Comparison of ENCODE assay signal across 21 cellular contexts in the genomic region with DNA sequence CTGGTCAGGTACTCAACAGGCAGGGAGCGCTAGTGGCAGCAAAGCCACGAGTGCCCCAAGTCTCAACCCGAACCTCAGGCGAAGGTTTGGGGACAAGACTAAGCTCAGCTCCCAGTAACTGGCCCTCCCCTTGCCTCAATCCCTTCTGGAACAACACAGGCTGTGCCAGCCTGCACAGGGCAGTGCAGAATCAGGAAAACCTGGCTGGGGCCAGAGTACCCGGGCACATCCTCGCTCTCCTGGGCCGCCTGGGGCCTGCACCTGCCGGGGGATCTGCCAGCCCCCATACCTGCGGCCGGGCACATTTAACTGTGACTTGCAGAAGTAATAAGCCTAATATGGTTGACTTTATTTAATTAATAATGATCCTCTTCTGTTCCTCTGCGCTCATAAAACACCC.
DNase-seq lines count a peak whose midpoint lies in the region; ATAC-seq and TF ChIP-seq lines count a peak whose summit lies in the region.
"Had no signal": no experiment of that assay in that cellular context is flagged by ENCODE, and none has a peak within 500 bp of the region (broad histone marks: within the 10 kb centered on the region; RNA-seq: fewer than 3 reads in every experiment).

No MANE protein-coding gene starts in this region.

- H3K18ac ChIP-seq in H9 (ENCODE audit: insufficient read length, low read depth, low read length): no peak overlapping the region

- H3K9me3 ChIP-seq in H9 (ENCODE audit: control insufficient read depth, low read depth, low read length): no peaks in the 10 kb centered on the region
- H3K9me3 ChIP-seq in aorta (ENCODE audit: control insufficient read depth, low read length): no peaks in the 10 kb centered on the region
- H3K9me3 ChIP-seq: BE2C had no signal

- H4K5ac ChIP-seq in H9 (ENCODE audit: insufficient read length, low read depth, low read length): no peak overlapping the region

- H2BK15ac ChIP-seq in H9 (ENCODE audit: low read depth, low read length): no peak overlapping the region

- H2BK12ac ChIP-seq in H9 (ENCODE audit: insufficient read length, low read depth, low read length): no peak overlapping the region

- H3K36me3 Mint-ChIP-seq in H9 (ENCODE audit: insufficient read depth in 1 of 3, low read depth in 3 of 3) (peaks cover 0 to 3% (median 0%) of the 10 kb centered on the region in 3 experiments; a peak in 4 of 7 replicates), endothelial cell (ENCODE audit: low read depth, unreplicated experiment) (peaks cover 6% of the 10 kb centered on the region), neural crest cell (ENCODE audit: low read depth) (peaks cover 3% of the 10 kb centered on the region)
- H3K36me3 Mint-ChIP-seq: CD4-positive, CD25-positive, alpha-beta regulatory T cell had no signal

- H2AFZ ChIP-seq in H9 (ENCODE audit: low read length): no peak overlapping the region

- peaks cover 19 to 25% of the 10 kb centered on the region in 2 experiments for H3K4me1 Mint-ChIP-seq in H9
- H3K4me1 Mint-ChIP-seq in endothelial cell (ENCODE audit: unreplicated experiment): peaks cover 54% of the 10 kb centered on the region
- H3K4me1 Mint-ChIP-seq in neural crest cell: peaks cover 47% of the 10 kb centered on the region

- peaks cover 6% of the 10 kb centered on the region; the same call in 1 of the 2 replicates for H3K4me1 ChIP-seq in H9 (ENCODE audit: insufficient read depth, low read length)
- H3K4me1 ChIP-seq in aorta (ENCODE audit: control insufficient read depth in 1 of 2, insufficient read depth in 2 of 2, low read length in 2 of 2): no peaks in the 10 kb centered on the region
- H3K4me1 ChIP-seq: BE2C had no signal

- H3K4me3 ChIP-seq in aorta (ENCODE audit: low read length in 2 of 2): no peak overlapping the region

- no peak overlapping the region for H3K9ac ChIP-seq in H9 (ENCODE audit: extremely low read depth, insufficient read length, low read length)

- H3K36me3 ChIP-seq in aorta (ENCODE audit: control insufficient read depth in 1 of 2, insufficient read depth in 2 of 2, low read length in 1 of 2): no peaks in the 10 kb centered on the region
- H3K36me3 ChIP-seq: BE2C had no signal

- H3K4me3 Mint-ChIP-seq in H9 (no peak overlapping the region), endothelial cell (ENCODE audit: unreplicated experiment) (no peak overlapping the region), neural crest cell (peak overlapping the region; percentile 73)
- H3K4me3 Mint-ChIP-seq: CD4-positive, CD25-positive, alpha-beta regulatory T cell had no signal

- no peak overlapping the region for H2AK5ac ChIP-seq in H9 (ENCODE audit: insufficient read length, low read length)

- intact Hi-C loops in aorta (cut with DNase I): no loop called here

- H3K79me2 ChIP-seq in H9 (ENCODE audit: insufficient read depth, low read length): no peaks in the 10 kb centered on the region

- no peak overlapping the region for H2BK120ac ChIP-seq in H9 (ENCODE audit: low read depth, low read length, poor library complexity, severe bottlenecking)

- no peaks in the 10 kb centered on the region for H3K23me2 ChIP-seq in H9 (ENCODE audit: insufficient read length, low read depth, low read length, poor library complexity, severe bottlenecking)

- H3K27me3 Mint-ChIP-seq in H9 (ENCODE audit: low read depth) (peaks cover 6% of the 10 kb centered on the region), endothelial cell (ENCODE audit: unreplicated experiment) (peaks cover 9% of the 10 kb centered on the region), neural crest cell (ENCODE audit: low read depth) (no peaks in the 10 kb centered on the region)

- TF ChIP-seq CTCF in H9 (conservative IDR thresholded peaks at IDR 0.05) (no peak), endothelial cell (IDR thresholded peaks at IDR 0.05; ENCODE audit: unreplicated experiment) (no peak), neural crest cell (conservative IDR thresholded peaks at IDR 0.05) (no peak)

- H2BK20ac ChIP-seq in H9 (ENCODE audit: low read depth, low read length, poor library complexity, severe bottlenecking): no peak overlapping the region

- H4K91ac ChIP-seq in H9 (ENCODE audit: insufficient read length, low read depth, low read length): no peak overlapping the region

- H3K27ac Mint-ChIP-seq in H9 (peak overlapping the region in 1 of 3 experiments; percentile 53; a peak in 1 of 7 replicates), endothelial cell (ENCODE audit: unreplicated experiment) (peak overlapping the region; percentile 96), neural crest cell (ENCODE audit: unreplicated experiment) (peak overlapping the region; percentile 72)
- H3K27ac Mint-ChIP-seq: CD4-positive, CD25-positive, alpha-beta regulatory T cell had no signal

- H4K20me1 ChIP-seq in H9 (ENCODE audit: control insufficient read depth, insufficient read depth, insufficient read length): no peaks in the 10 kb centered on the region

- H3K27me3 ChIP-seq in H9 (ENCODE audit: insufficient read depth, low read length) (no peaks in the 10 kb centered on the region), aorta (ENCODE audit: control insufficient read depth in 1 of 2, insufficient read depth in 2 of 2, low read length in 1 of 2) (no peaks in the 10 kb centered on the region)
- H3K27me3 ChIP-seq: BE2C had no signal

- H3K9me3 Mint-ChIP-seq in H9 (no peaks in the 10 kb centered on the region), endothelial cell (ENCODE audit: unreplicated experiment) (no peaks in the 10 kb centered on the region), neural crest cell (no peaks in the 10 kb centered on the region)

- no peak overlapping the region for H3K23ac ChIP-seq in H9 (ENCODE audit: insufficient read length, low read depth, low read length)

- DNase-seq in H9 (peak; percentile 27), endothelial cell (ENCODE audit: low spot score) (no peak), neural crest cell (ENCODE audit: low read depth, low spot score) (no peak), aorta (peak; percentile 22 to 61), A172 (ENCODE audit: low spot score) (no peak)
- DNase-seq: BE2C; CD4-positive, CD25-positive, alpha-beta regulatory T cell; EL; GF-D8; KG1; NCI-H1092 treated with DMSO at 0.1 percent for 48 hours; NCI-H2029 treated with DMSO at 0.1 percent for 48 hours; NCI-H226; NCI-H524; NCI-H774; NK-92 treated with Interleukin-12 subunit alpha and Interleukin-12 subunit beta, amount 100 ng/mL, for 24 hours; SIG-M5 had no signal

- no peak overlapping the region for H2BK5ac ChIP-seq in H9 (ENCODE audit: insufficient read length, low read length)

- no peak overlapping the region for H4K8ac ChIP-seq in H9 (replicated peaks; ENCODE audit: insufficient read length, low read depth, low read length)

- H3K79me1 ChIP-seq in H9 (ENCODE audit: insufficient read depth, low read depth, low read length, poor library complexity, severe bottlenecking): no peaks in the 10 kb centered on the region

- H3K27ac ChIP-seq in H9 (ENCODE audit: insufficient read length, low read depth, low read length) (no peak overlapping the region), aorta (ENCODE audit: low read depth in 1 of 2, low read length in 2 of 2) (no peak overlapping the region)

- WGBS in H9 (ENCODE audit: extremely low coverage, insufficient read length, low lambda C conversion rate): no CpG with 5 or more reads among the region's 11 CpGs
- WGBS in aorta, 2 donors: 87 to 94% methylated on average over 11 of the region's 11 CpGs

- H3K4ac ChIP-seq in H9 (ENCODE audit: low read depth, low read length): no peak overlapping the region

- ATAC-seq in aorta (ENCODE audit: low FRiP score): no peak
- ATAC-seq in GM19351 (IDR thresholded peaks at IDR 0.05; ENCODE audit: unreplicated experiment): no peak
- no peak for ATAC-seq in HG03342 (IDR thresholded peaks at IDR 0.05; ENCODE audit: unreplicated experiment)
- ATAC-seq: Panc1, SK-N-SH treated with all-trans-retinoic acid at 6 μM for 48 hours had no signal

- H3K4me2 ChIP-seq in H9 (ENCODE audit: insufficient read depth, insufficient read length, low read length): no peak overlapping the region

- H3K14ac ChIP-seq in H9 (ENCODE audit: insufficient read depth, low read length): no peak overlapping the region

- H3K56ac ChIP-seq in H9 (ENCODE audit: insufficient read length, low read depth, low read length): no peak overlapping the region

- H3T11ph ChIP-seq in H9 (ENCODE audit: low read length): no peak overlapping the region

Comparison
In these comparisons a context has a peak if more than half of its experiments do, and no peak if none do; other contexts are left out.
1. DNase-seq: peak in H9 (single experiment) and aorta (2 of 2); none in endothelial cell (single experiment), neural crest cell (single experiment) and A172 (single experiment).